ENCODE assay signal across 9 cellular contexts in the genomic region with DNA sequence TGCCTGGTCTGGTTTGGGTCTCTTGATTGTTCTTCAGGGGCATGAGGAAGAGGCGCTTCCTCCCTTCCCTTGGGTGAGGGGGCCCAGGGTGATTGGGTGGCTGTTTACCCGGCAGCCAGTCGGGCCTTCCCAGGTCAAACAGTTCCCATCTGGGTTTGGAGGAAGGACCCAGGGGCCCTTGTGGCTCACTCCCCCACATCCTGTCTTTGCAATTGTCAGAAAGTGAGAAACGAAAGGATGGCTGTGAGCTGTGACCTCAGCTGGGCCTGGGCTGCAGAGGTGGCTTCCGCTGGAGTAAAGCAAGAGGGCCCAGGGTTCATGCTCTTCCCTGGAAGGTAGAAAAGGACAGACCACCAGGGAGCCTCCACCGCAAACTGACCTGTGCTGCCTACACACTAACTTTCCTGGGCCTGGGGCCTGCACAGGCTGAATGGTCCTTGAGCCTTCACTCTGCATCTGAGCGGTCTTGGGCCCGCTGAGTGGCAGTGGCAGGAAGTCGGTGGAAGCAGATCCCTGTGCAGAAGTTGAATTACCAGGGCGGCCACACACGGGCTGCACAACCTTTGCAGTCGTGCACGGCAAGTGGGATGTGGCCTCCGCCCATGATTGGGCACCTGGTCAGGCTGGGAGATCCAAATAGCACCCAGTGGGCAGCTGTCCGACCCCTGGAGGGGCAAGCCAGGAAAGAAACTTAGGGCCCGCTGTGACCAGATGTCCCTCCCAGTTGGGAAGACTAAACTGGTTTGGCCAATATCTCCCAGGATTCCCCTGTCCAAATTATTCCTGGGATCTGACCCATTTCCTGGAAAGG. TPM values are rescaled to one million over a fixed set of nuclear protein-coding genes. Genes with fewer than 3 reads are reported as not detected.
DNase-seq lines count a peak whose midpoint lies in the region; ATAC-seq and TF ChIP-seq lines count a peak whose summit lies in the region.
"Had no signal": no experiment of that assay in that cellular context is flagged by ENCODE, and none has a peak within 500 bp of the region (broad histone marks: within the 10 kb centered on the region; RNA-seq: fewer than 3 reads in every experiment).

No MANE protein-coding gene starts in this region.

- intact Hi-C loops in natural killer cell (cut with micrococcal nuclease): loop anchor here (1.0 kb wide), 1 partner anchor 11 kb away; the partner anchor contains the start of gene RPS19

- no peak for TF ChIP-seq CTCF in natural killer cell (IDR thresholded peaks at IDR 0.05)

- H3K4me1 Mint-ChIP-seq in natural killer cell: peaks cover 36 to 57% of the 10 kb centered on the region in 2 donors

- peak; percentile 38 for DNase-seq in ELR (ENCODE audit: low read depth)
- peak; percentile 43 for DNase-seq in NOMO-1 treated with dmso at 0.1 percent for 144 hours (lab: John Stamatoyannopoulos, UW; ENCODE audit: unreplicated experiment)
- peak; percentile 29 for DNase-seq in activated gamma-delta T cell (lab: John Stamatoyannopoulos, UW)
- DNase-seq in natural killer cell: peak; percentile 60
- no peak for DNase-seq in DMS114 treated with DMSO at 0.1 percent for 48 hours (lab: John Stamatoyannopoulos, UW; ENCODE audit: unreplicated experiment)
- DNase-seq in RKO (ENCODE audit: low spot score): no peak
- DNase-seq in occipital lobe (lab: John Stamatoyannopoulos, UW): no peak

- ATAC-seq in GM21529 (IDR thresholded peaks at IDR 0.05; ENCODE audit: unreplicated experiment) (peak; percentile 60), natural killer cell (peak; percentile 46 to 62 (median 58))

- no peaks in the 10 kb centered on the region for H3K9me3 Mint-ChIP-seq in natural killer cell

- no peaks in the 10 kb centered on the region for H3K36me3 Mint-ChIP-seq in natural killer cell

- peak overlapping the region; percentile 95 to 97 for H3K27ac Mint-ChIP-seq in natural killer cell

- no peaks in the 10 kb centered on the region for H3K27me3 Mint-ChIP-seq in natural killer cell (ENCODE audit: low read depth in 2 of 2)

- H3K4me3 Mint-ChIP-seq in natural killer cell: peak overlapping the region; percentile 85

RNA-seq across cellular contexts. Expression of gene CD79A, which starts 5.3 kb away (rescaled TPM):
- total RNA-seq in natural killer cell (10 to 100 TPM in 1 of 3 donors, 1 to 10 TPM in 2; 5.6 to 35.5 (median 6.0) TPM), occipital lobe (not detected)

RNA-seq across cellular contexts. Expression of gene ARHGEF1, which starts 11.2 kb away (rescaled TPM):
- total RNA-seq in natural killer cell: 1,000 to 10,000 TPM; 1,177 to 1,409 (median 1,354) TPM
- total RNA-seq in occipital lobe: 8.7 TPM

RNA-seq across cellular contexts. Expression of gene RPS19, which starts 11.7 kb away (rescaled TPM):
- 1,000 to 10,000 TPM; 1,358 to 1,814 (median 1,709) TPM for total RNA-seq in natural killer cell
- total RNA-seq in occipital lobe: 405 TPM

RNA-seq across cellular contexts. Expression of gene DMRTC2, which starts 26.9 kb away (rescaled TPM):
- total RNA-seq in natural killer cell (not detected), occipital lobe (not detected)
- total RNA-seq: dermis microvascular lymphatic vessel endothelial cell had no signal

RNA-seq across cellular contexts. Expression of gene LYPD4, which starts 27.3 kb away (rescaled TPM):
- total RNA-seq in natural killer cell: not detected
- not detected for total RNA-seq in occipital lobe
- total RNA-seq: dermis microvascular lymphatic vessel endothelial cell had no signal

Comparison
In these comparisons a context has a peak if more than half of its experiments do, and no peak if none do; other contexts are left out.
1. DNase-seq: peak in ELR (single experiment), NOMO-1 treated with dmso at 0.1 percent for 144 hours (single experiment), activated gamma-delta T cell (single experiment) and natural killer cell (single experiment); none in DMS114 treated with DMSO at 0.1 percent for 48 hours (single experiment), RKO (single experiment) and occipital lobe (single experiment).
2. RNA of gene ARHGEF1, which starts 11.2 kb away (total RNA-seq): 1,177 to 1,409 TPM in natural killer cell; 8.7 TPM in occipital lobe (single experiment); every median in the first group is over 100 times any median in the second.